In genomic region chr2:19850526-19851050, GRCh38 we compare ENCODE assay signal across 15 cellular contexts. TPM values are rescaled to one million over a fixed set of nuclear protein-coding genes. Genes with fewer than 3 reads are reported as not detected.
A peak's percentile ranks its signal among the peaks of the same experiment; 100 is the strongest.
DNase-seq lines count a peak whose midpoint lies in the region; ATAC-seq and TF ChIP-seq lines count a peak whose summit lies in the region.
"Had no signal": no experiment of that assay in that cellular context is flagged by ENCODE, and none has a peak within 500 bp of the region (broad histone marks: within the 10 kb centered on the region; RNA-seq: fewer than 3 reads in every experiment).

No MANE protein-coding gene starts in this region.

- no peak overlapping the region for H3K18ac ChIP-seq in H9 (ENCODE audit: insufficient read length, low read depth, low read length)

- H3K4me3 ChIP-seq in ascending aorta = no peak overlapping the region
- H3K4me3 ChIP-seq: BLaER1 treated with 17β-estradiol and CSF1 and Interleukin-3, amounts not matched to agents 10 nM and 100 nM had no signal

- H3K27me3 ChIP-seq in H9 (ENCODE audit: insufficient read depth, low read length) (no peaks in the 10 kb centered on the region), ascending aorta (no peaks in the 10 kb centered on the region)
- H3K27me3 ChIP-seq: BLaER1 treated with 17β-estradiol and CSF1 and Interleukin-3, amounts not matched to agents 10 nM and 100 nM had no signal

- H3K4me1 ChIP-seq in H9 (ENCODE audit: insufficient read depth, low read length) (peaks cover 2% of the 10 kb centered on the region; the same call in 1 of the 2 replicates), ascending aorta (peaks cover 0 to 8% of the 10 kb centered on the region in 2 donors)
- H3K4me1 ChIP-seq: BLaER1 treated with 17β-estradiol and CSF1 and Interleukin-3, amounts not matched to agents 10 nM and 100 nM had no signal

- H3K27ac Mint-ChIP-seq in H9 = no peak overlapping the region; a peak in 1 of 7 replicates
- H3K27ac Mint-ChIP-seq in type B pancreatic cell = no peak overlapping the region
- H3K27ac Mint-ChIP-seq: CD4-positive, CD25-positive, alpha-beta regulatory T cell; HFFc6 had no signal

- TF ChIP-seq CTCF in H9 (conservative IDR thresholded peaks at IDR 0.05) = no peak
- TF ChIP-seq CTCF in ascending aorta (IDR thresholded peaks at IDR 0.05) = no peak
- TF ChIP-seq CTCF in type B pancreatic cell (conservative IDR thresholded peaks at IDR 0.05) = no peak

- H3T11ph ChIP-seq in H9 (ENCODE audit: low read length) = no peak overlapping the region

- H3K36me3 ChIP-seq in ascending aorta = no peaks in the 10 kb centered on the region
- H3K36me3 ChIP-seq: BLaER1 treated with 17β-estradiol and CSF1 and Interleukin-3, amounts not matched to agents 10 nM and 100 nM had no signal

- H3K4me3 Mint-ChIP-seq in H9 (no peak overlapping the region), type B pancreatic cell (no peak overlapping the region)
- H3K4me3 Mint-ChIP-seq: CD4-positive, CD25-positive, alpha-beta regulatory T cell; HFFc6 had no signal

- H3K9me3 ChIP-seq in H9 (ENCODE audit: control insufficient read depth, low read depth, low read length) (no peaks in the 10 kb centered on the region), ascending aorta (no peaks in the 10 kb centered on the region)
- H3K9me3 ChIP-seq: BLaER1 treated with 17β-estradiol and CSF1 and Interleukin-3, amounts not matched to agents 10 nM and 100 nM had no signal

- H2BK20ac ChIP-seq in H9 (ENCODE audit: low read depth, low read length, poor library complexity, severe bottlenecking) = no peak overlapping the region

- H2BK12ac ChIP-seq in H9 (ENCODE audit: insufficient read length, low read depth, low read length) = no peak overlapping the region

- H3K79me1 ChIP-seq in H9 (ENCODE audit: insufficient read depth, low read depth, low read length, poor library complexity, severe bottlenecking) = no peaks in the 10 kb centered on the region

- no peak overlapping the region for H3K4ac ChIP-seq in H9 (ENCODE audit: low read depth, low read length)

- H3K27ac ChIP-seq in H9 (ENCODE audit: insufficient read length, low read depth, low read length) (no peak overlapping the region), ascending aorta (peak overlapping the region; percentile 7 to 19)
- H3K27ac ChIP-seq: BLaER1 treated with 17β-estradiol and CSF1 and Interleukin-3, amounts not matched to agents 10 nM and 100 nM; HL-60 had no signal

- H3K4me1 Mint-ChIP-seq in H9 (no peaks in the 10 kb centered on the region; a peak in 1 of 4 replicates), type B pancreatic cell (ENCODE audit: unreplicated experiment) (peaks cover 7% of the 10 kb centered on the region)
- H3K4me1 Mint-ChIP-seq: CD4-positive, CD25-positive, alpha-beta regulatory T cell had no signal

- H4K20me1 ChIP-seq in H9 (ENCODE audit: control insufficient read depth, insufficient read depth, insufficient read length) = no peaks in the 10 kb centered on the region
- H4K20me1 ChIP-seq: BLaER1 treated with 17β-estradiol and CSF1 and Interleukin-3, amounts not matched to agents 10 nM and 100 nM had no signal

- no peak overlapping the region for H3K56ac ChIP-seq in H9 (ENCODE audit: insufficient read length, low read depth, low read length)

- H3K27me3 Mint-ChIP-seq in H9 (ENCODE audit: low read depth) (peaks cover 2% of the 10 kb centered on the region), type B pancreatic cell (peaks cover 15% of the 10 kb centered on the region)
- H3K27me3 Mint-ChIP-seq: CD4-positive, CD25-positive, alpha-beta regulatory T cell had no signal

- H4K91ac ChIP-seq in H9 (ENCODE audit: insufficient read length, low read depth, low read length) = no peak overlapping the region

- no peak overlapping the region for H4K5ac ChIP-seq in H9 (ENCODE audit: insufficient read length, low read depth, low read length)

- no peak overlapping the region for H3K4me2 ChIP-seq in H9 (ENCODE audit: insufficient read depth, insufficient read length, low read length)
- H3K4me2 ChIP-seq: BLaER1 treated with 17β-estradiol and CSF1 and Interleukin-3, amounts not matched to agents 10 nM and 100 nM had no signal

- H2BK15ac ChIP-seq in H9 (ENCODE audit: low read depth, low read length) = no peak overlapping the region

- H3K36me3 Mint-ChIP-seq in H9 (ENCODE audit: insufficient read depth in 1 of 3, low read depth in 3 of 3) (no peaks in the 10 kb centered on the region; a peak in 1 of 7 replicates), type B pancreatic cell (no peaks in the 10 kb centered on the region)
- H3K36me3 Mint-ChIP-seq: CD4-positive, CD25-positive, alpha-beta regulatory T cell had no signal

- peaks cover 0 to 5% of the 10 kb centered on the region in 2 experiments; a peak in 1 of 5 replicates for H3K9me3 Mint-ChIP-seq in H9
- H3K9me3 Mint-ChIP-seq in type B pancreatic cell = no peaks in the 10 kb centered on the region
- H3K9me3 Mint-ChIP-seq: HFFc6 had no signal

- no peaks in the 10 kb centered on the region for H3K79me2 ChIP-seq in H9 (ENCODE audit: insufficient read depth, low read length)

- no peak overlapping the region for H2BK120ac ChIP-seq in H9 (ENCODE audit: low read depth, low read length, poor library complexity, severe bottlenecking)

- WGBS in H9 (ENCODE audit: extremely low coverage, insufficient read length, low lambda C conversion rate) = no CpG with 5 or more reads among the region's 4 CpGs

- no peak for ATAC-seq in GM18517 (IDR thresholded peaks at IDR 0.05; ENCODE audit: unreplicated experiment)

- DNase-seq in H9 (peak; percentile 3), ascending aorta (ENCODE audit: low spot score in 2 of 2) (no peak), islet precursor cell (peak; percentile 26), type B pancreatic cell (ENCODE audit: extremely low spot score, unreplicated experiment) (peak; percentile 39), GM19238 (ENCODE audit: insufficient read length, low spot score) (no peak), retina (no peak)
- DNase-seq: ACHN; CD4-positive, CD25-positive, alpha-beta regulatory T cell; DMS 273 treated with DMSO at 0.1 percent for 48 hours; GOT3; HCEC 1CT; HFFc6 had no signal

- H3K14ac ChIP-seq in H9 (ENCODE audit: insufficient read depth, low read length) = no peak overlapping the region

- no peak overlapping the region for H2AFZ ChIP-seq in H9 (ENCODE audit: low read length)

- no peak overlapping the region for H2BK5ac ChIP-seq in H9 (ENCODE audit: insufficient read length, low read length)

- no peak overlapping the region for H3K23ac ChIP-seq in H9 (ENCODE audit: insufficient read length, low read depth, low read length)

- H2AK5ac ChIP-seq in H9 (ENCODE audit: insufficient read length, low read length) = no peak overlapping the region

- H4K8ac ChIP-seq in H9 (replicated peaks; ENCODE audit: insufficient read length, low read depth, low read length) = no peak overlapping the region

- intact Hi-C loops in ascending aorta (cut with DNase I) = no loop called here

- no peaks in the 10 kb centered on the region for H3K23me2 ChIP-seq in H9 (ENCODE audit: insufficient read length, low read depth, low read length, poor library complexity, severe bottlenecking)

- no peak overlapping the region for H3K9ac ChIP-seq in H9 (ENCODE audit: extremely low read depth, insufficient read length, low read length)
- H3K9ac ChIP-seq: BLaER1 treated with 17β-estradiol and CSF1 and Interleukin-3, amounts not matched to agents 10 nM and 100 nM had no signal

RNA-seq across cellular contexts. Expression of gene TTC32, which starts 51.2 kb away (rescaled TPM):
- total RNA-seq in H9 (2021) (8.9 and 9.9 TPM in 2 replicates), ascending aorta (not detected), type B pancreatic cell (ENCODE audit: low replicate concordance) (14.0 and 19.0 TPM in 2 replicates)

Comparison
In these comparisons a context has a peak if more than half of its experiments do, and no peak if none do; other contexts are left out.
1. DNase-seq: peak in H9 (single experiment), islet precursor cell (single experiment) and type B pancreatic cell (single experiment); none in ascending aorta (0 of 2), GM19238 (single experiment) and retina (single experiment).